Comparison of ENCODE assay signal across 36 cellular contexts in genomic region chr18:41530959-41531358, GRCh38.
"Had no signal": no experiment of that assay in that cellular context is flagged by ENCODE, and none has a peak within 500 bp of the region (broad histone marks: within the 10 kb centered on the region; RNA-seq: fewer than 3 reads in every experiment).

No MANE protein-coding gene starts in this region.

- H3K4me3 Mint-ChIP-seq: activated naive CD4-positive, alpha-beta T cell treated with anti-CD3 and anti-CD28 coated beads for 36 hours; activated naive CD4-positive, alpha-beta T cell treated with anti-CD3 and anti-CD28 coated beads, Interleukin-2, amount 10 ng/mL, durations not matched to agents 7 days and 5 days; activated naive CD4-positive, alpha-beta T cell treated with anti-CD3 and anti-CD28 coated beads, Interleukin-2, amount 50 U/mL, for 24 hours; activated naive CD8-positive, alpha-beta T cell; activated naive CD8-positive, alpha-beta T cell treated with anti-CD3 and anti-CD28 coated beads for 36 hours; activated naive CD8-positive, alpha-beta T cell treated with anti-CD3 and anti-CD28 coated beads, Interleukin-2, amount 10 ng/mL, durations not matched to agents 7 days and 5 days; activated naive CD8-positive, alpha-beta T cell treated with anti-CD3 and anti-CD28 coated beads, Interleukin-2, amount 50 U/mL, for 24 hours; activated T-cell treated with anti-CD3 and anti-CD28 coated beads, Interleukin-2, amount 50 U/mL, for 24 hours; activated T-cell treated with anti-CD3 and anti-CD28 coated beads, Interleukin-2, amount 50 U/mL, for 4 hours; activated T-cell treated with anti-CD3 and anti-CD28 coated beads, Interleukin-2, amount 50 U/mL, for 72 hours; activated T-helper 1 cell treated with anti-CD3 and anti-CD28 coated beads, Interleukin-12 subunit alpha, Interleukin-12 subunit beta, Interleukin-2, Interleukin-4 antibody, amounts not matched to agents 30 ng/mL and 10 ng/mL and 1 ng/mL, durations not matched to agents 14 hours and 24 hours and 36 hours; activated T-helper 17 cell treated with anti-CD3 and anti-CD28 coated beads, Interleukin-2, amount 50 U/mL, for 72 hours; brain; central memory CD8-positive, alpha-beta T cell had no signal

- FAIRE-seq: astrocyte, bronchial epithelial cell had no signal

- H3K36me3 Mint-ChIP-seq: activated naive CD4-positive, alpha-beta T cell treated with anti-CD3 and anti-CD28 coated beads, Interleukin-2, amount 10 ng/mL, durations not matched to agents 7 days and 5 days; activated naive CD4-positive, alpha-beta T cell treated with anti-CD3 and anti-CD28 coated beads, Interleukin-2, amount 50 U/mL, for 24 hours; activated naive CD8-positive, alpha-beta T cell; activated naive CD8-positive, alpha-beta T cell treated with anti-CD3 and anti-CD28 coated beads for 36 hours; activated naive CD8-positive, alpha-beta T cell treated with anti-CD3 and anti-CD28 coated beads, Interleukin-2, amount 10 ng/mL, durations not matched to agents 7 days and 5 days; brain had no signal

- H3K4me1 Mint-ChIP-seq: activated naive CD4-positive, alpha-beta T cell treated with anti-CD3 and anti-CD28 coated beads, Interleukin-2, amount 10 ng/mL, durations not matched to agents 7 days and 5 days; activated naive CD4-positive, alpha-beta T cell treated with anti-CD3 and anti-CD28 coated beads, Interleukin-2, amount 50 U/mL, for 24 hours; activated naive CD8-positive, alpha-beta T cell treated with anti-CD3 and anti-CD28 coated beads for 36 hours; activated naive CD8-positive, alpha-beta T cell treated with anti-CD3 and anti-CD28 coated beads, Interleukin-2, amount 10 ng/mL, durations not matched to agents 7 days and 5 days; activated naive CD8-positive, alpha-beta T cell treated with anti-CD3 and anti-CD28 coated beads, Interleukin-2, amount 50 U/mL, for 24 hours; activated T-helper 17 cell treated with anti-CD3 and anti-CD28 coated beads, Interleukin-2, amount 50 U/mL, for 72 hours; brain; central memory CD8-positive, alpha-beta T cell had no signal

- H3K27me3 Mint-ChIP-seq: activated naive CD4-positive, alpha-beta T cell treated with anti-CD3 and anti-CD28 coated beads, Interleukin-2, amount 10 ng/mL, durations not matched to agents 7 days and 5 days; activated naive CD4-positive, alpha-beta T cell treated with anti-CD3 and anti-CD28 coated beads, Interleukin-2, amount 50 U/mL, for 24 hours; activated naive CD8-positive, alpha-beta T cell; activated naive CD8-positive, alpha-beta T cell treated with anti-CD3 and anti-CD28 coated beads for 36 hours; activated naive CD8-positive, alpha-beta T cell treated with anti-CD3 and anti-CD28 coated beads, Interleukin-2, amount 10 ng/mL, durations not matched to agents 7 days and 5 days; activated naive CD8-positive, alpha-beta T cell treated with anti-CD3 and anti-CD28 coated beads, Interleukin-2, amount 50 U/mL, for 24 hours; activated T-cell treated with anti-CD3 and anti-CD28 coated beads, Interleukin-2, amount 50 U/mL, for 24 hours; activated T-helper 17 cell treated with anti-CD3 and anti-CD28 coated beads, Interleukin-2, amount 50 U/mL, for 72 hours; central memory CD8-positive, alpha-beta T cell had no signal

- ATAC-seq: activated naive CD4-positive, alpha-beta T cell treated with anti-CD3 and anti-CD28 coated beads, Interleukin-2, amount 50 U/mL, for 72 hours; activated naive CD8-positive, alpha-beta T cell treated with anti-CD3 and anti-CD28 coated beads, Interleukin-2, amount 50 U/mL, for 24 hours; activated T-cell treated with anti-CD3 and anti-CD28 coated beads, Interleukin-2, amount 50 U/mL, for 4 hours; activated T-cell treated with anti-CD3 and anti-CD28 coated beads, Interleukin-2, amount 50 U/mL, for 72 hours; activated T-helper 17 cell treated with anti-CD3 and anti-CD28 coated beads, Interleukin-2, amount 50 U/mL, for 72 hours; body of pancreas had no signal

- H3K27ac Mint-ChIP-seq: activated naive CD4-positive, alpha-beta T cell treated with anti-CD3 and anti-CD28 coated beads for 36 hours; activated naive CD4-positive, alpha-beta T cell treated with anti-CD3 and anti-CD28 coated beads, Interleukin-2, amount 10 ng/mL, durations not matched to agents 7 days and 5 days; activated naive CD4-positive, alpha-beta T cell treated with anti-CD3 and anti-CD28 coated beads, Interleukin-2, amount 50 U/mL, for 24 hours; activated naive CD4-positive, alpha-beta T cell treated with anti-CD3 and anti-CD28 coated beads, Interleukin-2, amount 50 U/mL, for 72 hours; activated naive CD8-positive, alpha-beta T cell; activated naive CD8-positive, alpha-beta T cell treated with anti-CD3 and anti-CD28 coated beads for 36 hours; activated naive CD8-positive, alpha-beta T cell treated with anti-CD3 and anti-CD28 coated beads, Interleukin-2, amount 10 ng/mL, durations not matched to agents 7 days and 5 days; activated naive CD8-positive, alpha-beta T cell treated with anti-CD3 and anti-CD28 coated beads, Interleukin-2, amount 50 U/mL, for 24 hours; activated T-cell treated with anti-CD3 and anti-CD28 coated beads, Interleukin-2, amount 50 U/mL, for 24 hours; activated T-cell treated with anti-CD3 and anti-CD28 coated beads, Interleukin-2, amount 50 U/mL, for 72 hours; activated T-helper 1 cell treated with anti-CD3 and anti-CD28 coated beads, Interleukin-12 subunit alpha, Interleukin-12 subunit beta, Interleukin-2, Interleukin-4 antibody, amounts not matched to agents 30 ng/mL and 10 ng/mL and 1 ng/mL, durations not matched to agents 14 hours and 24 hours and 36 hours; activated T-helper 17 cell treated with anti-CD3 and anti-CD28 coated beads, Interleukin-2, amount 50 U/mL, for 72 hours; activated T-helper 2 cell treated with anti-CD3 and anti-CD28 coated beads, Interferon-gamma antibody, Interleukin-2, Interleukin-4, amounts not matched to agents 10 μg/mL and 5 μg/mL and 100 μg/mL, durations not matched to agents 14 hours and 24 hours and 36 hours; brain had no signal

- DNase-seq: activated effector memory CD4-positive, alpha-beta T cell treated with anti-CD3 and anti-CD28 coated beads, Interleukin-2, amount 50 U/mL, for 16 hours; activated effector memory CD4-positive, alpha-beta T cell treated with Interleukin-2 at 50 U/mL for 16 hours; activated gamma-delta T cell; activated gamma-delta T cell treated with Interleukin-2 at 50 U/mL for 16 hours; activated naive CD4-positive, alpha-beta T cell; activated naive CD4-positive, alpha-beta T cell treated with anti-CD3 and anti-CD28 coated beads for 36 hours; activated naive CD4-positive, alpha-beta T cell treated with anti-CD3 and anti-CD28 coated beads, Interleukin-2, amount 10 ng/mL, durations not matched to agents 7 days and 5 days; activated naive CD4-positive, alpha-beta T cell treated with anti-CD3 and anti-CD28 coated beads, Interleukin-2, amount 50 U/mL, for 16 hours; activated naive CD4-positive, alpha-beta T cell treated with Interleukin-2 at 50 U/mL for 16 hours; activated naive CD8-positive, alpha-beta T cell treated with anti-CD3 and anti-CD28 coated beads for 36 hours; activated naive CD8-positive, alpha-beta T cell treated with anti-CD3 and anti-CD28 coated beads, Interleukin-2, amount 10 ng/mL, durations not matched to agents 7 days and 5 days; activated naive CD8-positive, alpha-beta T cell treated with anti-CD3 and anti-CD28 coated beads, Interleukin-2, amount 50 U/mL, for 24 hours; activated T-cell treated with anti-CD3 and anti-CD28 coated beads, Interleukin-2, amount 50 U/mL, for 24 hours; activated T-cell treated with anti-CD3 and anti-CD28 coated beads, Interleukin-2, amount 50 U/mL, for 4 hours; activated T-cell treated with anti-CD3 and anti-CD28 coated beads, Interleukin-2, amount 50 U/mL, for 48 hours; activated T-cell treated with anti-CD3 and anti-CD28 coated beads, Interleukin-2, amount 50 U/mL, for 72 hours; adrenal gland; amniotic stem cell; amygdala; anterior cingulate cortex; aorta; body of pancreas; brain microvascular endothelial cell; caudate nucleus; central memory CD4-positive, alpha-beta T cell; cerebellar nuclear complex had no signal
